ENCODE assay signal across 17 cellular contexts in the genomic region with DNA sequence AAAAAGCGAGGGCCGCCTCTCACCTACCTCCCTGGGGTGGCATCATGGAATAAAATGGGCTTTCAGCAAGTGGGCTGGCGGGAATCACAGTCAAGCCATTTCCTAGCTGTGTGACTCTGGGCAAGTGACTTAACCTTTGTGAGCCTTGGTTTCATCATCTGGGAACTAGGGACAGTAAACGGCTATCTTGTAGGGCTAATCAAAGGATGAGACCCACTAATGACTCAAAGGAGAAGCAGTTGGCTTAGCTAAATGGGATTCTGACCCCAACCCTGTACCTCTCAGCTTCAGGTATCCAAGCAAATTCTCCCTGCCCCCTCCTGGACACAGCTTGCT. TPM values are rescaled to one million over a fixed set of nuclear protein-coding genes. Genes with fewer than 3 reads are reported as not detected.
DNase-seq lines count a peak whose midpoint lies in the region; ATAC-seq, FAIRE-seq and TF ChIP-seq lines count a peak whose summit lies in the region.
"Had no signal": no experiment of that assay in that cellular context is flagged by ENCODE, and none has a peak within 500 bp of the region (broad histone marks: within the 10 kb centered on the region; RNA-seq: fewer than 3 reads in every experiment).

No MANE protein-coding gene starts in this region.

- H2AFZ ChIP-seq in Loucy (ENCODE audit: low read length): no peak overlapping the region

- no peak for TF ChIP-seq POLR2A in A549 (IDR thresholded peaks at IDR 0.05; ENCODE audit: low read length)

- no peaks in the 10 kb centered on the region for H3K9me2 ChIP-seq in Loucy (replicated peaks; ENCODE audit: low read depth, low read length)

- ATAC-seq in A549 (no peak), pancreas (peak in 2 of 4 donors; percentile 2 to 18), GM19023 (IDR thresholded peaks at IDR 0.05; ENCODE audit: unreplicated experiment) (no peak), GM18861 (IDR thresholded peaks at IDR 0.05; ENCODE audit: unreplicated experiment) (no peak)

- FAIRE-seq in A549 (lab: Jason Lieb, UNC): no peak
- no peak for FAIRE-seq in pancreas (lab: Jason Lieb, UNC)
- FAIRE-seq: GM12878, small intestine had no signal

- H3K27ac ChIP-seq in A549: peak overlapping the region; percentile 63 to 69; a peak in 4 of 6 replicates
- H3K27ac ChIP-seq in pancreas: peak overlapping the region; percentile 68 to 87 (median 78)
- H3K27ac ChIP-seq: SK-N-MC, uterus had no signal

- H3K4me2 ChIP-seq in A549: peak overlapping the region; percentile 33; the same call in 1 of the 3 replicates
- no peak overlapping the region for H3K4me2 ChIP-seq in Loucy (ENCODE audit: low read depth, low read length, poor library complexity, severe bottlenecking)

- H3K9me3 ChIP-seq in A549 (no peaks in the 10 kb centered on the region), Loucy (ENCODE audit: insufficient read depth, low read depth, low read length) (no peaks in the 10 kb centered on the region), pancreas (no peaks in the 10 kb centered on the region)
- H3K9me3 ChIP-seq: uterus had no signal

- H3F3A ChIP-seq in Loucy (ENCODE audit: low read depth): no peaks in the 10 kb centered on the region

- DNase-seq in A549 (ENCODE audit: low read depth in 1 of 2, low spot score in 1 of 2) (no peak), pancreas (no peak), inferior parietal cortex (ENCODE audit: extremely low spot score) (no peak)
- no peak for DNase-seq in stimulated activated CD4-positive, alpha-beta T cell treated with anti-CD3 and anti-CD28 coated beads, Interleukin-2, amount 100 ng/mL, for 24 hours
- DNase-seq: activated CD4-positive, CD25-positive, alpha-beta regulatory T cell treated with anti-CD3 and anti-CD28 coated beads, Interleukin-2, amount 50 U/mL, for 72 hours; DMS79; NCI-H1436 treated with DMSO at 0.1 percent for 48 hours; NCI-H774; uterus had no signal

- no peak overlapping the region for H3K4me3 Mint-ChIP-seq in dendritic cell treated with granulocyte-macrophage colony-stimulating factor and Interleukin-4, amounts not matched to agents 40 ng/mL and 50 ng/mL, for 4 days
- H3K4me3 Mint-ChIP-seq: activated T-helper 1 cell treated with anti-CD3 and anti-CD28 coated beads, Interleukin-12 subunit alpha, Interleukin-12 subunit beta, Interleukin-2, Interleukin-4 antibody, amounts not matched to agents 30 ng/mL and 10 ng/mL and 1 ng/mL, durations not matched to agents 14 hours and 24 hours and 36 hours had no signal

- no peaks in the 10 kb centered on the region for H3K79me2 ChIP-seq in Loucy (ENCODE audit: insufficient read depth, low read length)

- H3K27ac Mint-ChIP-seq in dendritic cell treated with granulocyte-macrophage colony-stimulating factor and Interleukin-4, amounts not matched to agents 40 ng/mL and 50 ng/mL, for 4 days: peak overlapping the region; percentile 10
- H3K27ac Mint-ChIP-seq: activated T-helper 1 cell treated with anti-CD3 and anti-CD28 coated beads, Interleukin-12 subunit alpha, Interleukin-12 subunit beta, Interleukin-2, Interleukin-4 antibody, amounts not matched to agents 30 ng/mL and 10 ng/mL and 1 ng/mL, durations not matched to agents 14 hours and 24 hours and 36 hours had no signal

- TF ChIP-seq CTCF in A549 (IDR thresholded peaks at IDR 0.05): no peak; the same call in 2 of the 3 replicates
- peak; percentile 47 for TF ChIP-seq CTCF in Loucy (conservative IDR thresholded peaks at IDR 0.05; ENCODE audit: low read length)
- TF ChIP-seq CTCF in pancreas (IDR thresholded peaks at IDR 0.05): no peak

- no peak for TF ChIP-seq EP300 in A549 (IDR thresholded peaks at IDR 0.05)

- peak overlapping the region; percentile 21 for H3K9ac ChIP-seq in Loucy (ENCODE audit: low read depth, low read length, poor library complexity, severe bottlenecking)

- CTCF ChIA-PET in A549 (lab: Yijun Ruan, JAX): interaction anchor here (0.7 to 7.8 kb wide), 14 partner anchors 8 to 59 kb away, joined by 3 to 71 read pairs (median 4); a partner anchor contains a TSS

- TF ChIP-seq RAD21 in A549 (conservative IDR thresholded peaks at IDR 0.05 in 1 of 2, IDR thresholded peaks at IDR 0.05 in 1 of 2): no peak

- 75% methylated on average over 4 of the region's 4 CpGs for WGBS in A549 (ENCODE audit: missing lambda C conversion rate)
- 87 to 90% methylated on average over 4 of the region's 4 CpGs for WGBS in pancreas, 2 donors

- H3K36me3 ChIP-seq in Loucy (ENCODE audit: insufficient read depth, low read length) (no peaks in the 10 kb centered on the region), pancreas (no peaks in the 10 kb centered on the region)
- H3K36me3 ChIP-seq: uterus had no signal

- H3K27me3 ChIP-seq in Loucy (ENCODE audit: insufficient read depth, low read length, poor library complexity, severe bottlenecking) (no peaks in the 10 kb centered on the region), pancreas (no peaks in the 10 kb centered on the region)
- H3K27me3 ChIP-seq: uterus had no signal

- intact Hi-C loops in dendritic cell treated with granulocyte-macrophage colony-stimulating factor and Interleukin-4, amounts not matched to agents 40 ng/mL and 50 ng/mL, for 4 days (cut with micrococcal nuclease): no loop called here
- intact Hi-C loops in pancreas (cut with DNase I): no loop called here

- POLR2A ChIA-PET in A549 (lab: Yijun Ruan, JAX): interaction anchor here (0.9 to 1.1 kb wide), 2 partner anchors 25 to 74 kb away, joined by 3 read pairs; a partner anchor contains a TSS

- no peak overlapping the region for H3K4me3 ChIP-seq in A549
- H3K4me3 ChIP-seq in Loucy (ENCODE audit: low read length, poor library complexity, severe bottlenecking): no peak overlapping the region
- no peak overlapping the region for H3K4me3 ChIP-seq in pancreas
- H3K4me3 ChIP-seq: GM12878, SK-N-MC, uterus had no signal

- peaks cover 30% of the 10 kb centered on the region for H3K4me1 ChIP-seq in A549
- peaks cover 60% of the 10 kb centered on the region for H3K4me1 ChIP-seq in Loucy (ENCODE audit: insufficient read depth, low read length, poor library complexity, severe bottlenecking)
- H3K4me1 ChIP-seq in pancreas: peaks cover 0 to 19% (median 7%) of the 10 kb centered on the region in 3 donors

- peaks cover 4% of the 10 kb centered on the region for H3K27me3 Mint-ChIP-seq in dendritic cell treated with granulocyte-macrophage colony-stimulating factor and Interleukin-4, amounts not matched to agents 40 ng/mL and 50 ng/mL, for 4 days

- no peaks in the 10 kb centered on the region for H4K20me1 ChIP-seq in Loucy (ENCODE audit: insufficient read depth, low read length, poor library complexity, severe bottlenecking)

- H3K9me3 Mint-ChIP-seq in dendritic cell treated with granulocyte-macrophage colony-stimulating factor and Interleukin-4, amounts not matched to agents 40 ng/mL and 50 ng/mL, for 4 days: no peaks in the 10 kb centered on the region
- H3K9me3 Mint-ChIP-seq: activated T-helper 1 cell treated with anti-CD3 and anti-CD28 coated beads, Interleukin-12 subunit alpha, Interleukin-12 subunit beta, Interleukin-2, Interleukin-4 antibody, amounts not matched to agents 30 ng/mL and 10 ng/mL and 1 ng/mL, durations not matched to agents 14 hours and 24 hours and 36 hours had no signal

- H3K4me1 Mint-ChIP-seq in dendritic cell treated with granulocyte-macrophage colony-stimulating factor and Interleukin-4, amounts not matched to agents 40 ng/mL and 50 ng/mL, for 4 days (ENCODE audit: low read depth): peaks cover 55% of the 10 kb centered on the region

- no peaks in the 10 kb centered on the region for H3K36me3 Mint-ChIP-seq in dendritic cell treated with granulocyte-macrophage colony-stimulating factor and Interleukin-4, amounts not matched to agents 40 ng/mL and 50 ng/mL, for 4 days (ENCODE audit: low read depth)

TF ChIP-seq in A549, 52 proteins besides CTCF, POLR2A, EP300 and RAD21 (continues in another document):
- no peak for TF ChIP-seq BHLHE40 (IDR thresholded peaks at IDR 0.05; ENCODE audit: low read depth, low read length)
- no peak for TF ChIP-seq NR3C1 (IDR thresholded peaks at IDR 0.05)

RNA-seq across cellular contexts. Expression of a gene that starts 25.8 kb away (rescaled TPM):
- polyA plus RNA-seq in A549 (2011; rRNA removed) (26.6 and 32.5 TPM in 2 replicates), A549 (2017; fragmentation: RNase III; extraction: RNeasy Plus Mini Kit Qiagen cat#74134 plus additional on column Dnase treatment) (21.1 to 22.8 TPM (median 21.2 TPM) in 3 replicates), pancreas (10 to 100 TPM; 42.2 to 53.2 TPM)
- polyA plus RNA-seq in A549 (2012; cell fraction: cytosol; rRNA removed): 40.1 and 46.5 TPM in 2 replicates
- polyA plus RNA-seq in A549 (2012; cell fraction: nucleus; rRNA removed): 35.8 and 42.5 TPM in 2 replicates
- 15.5 and 25.4 TPM in 2 replicates for polyA minus RNA-seq in A549 (2011; rRNA and poly(A)+ RNA removed)
- 100 to 1,000 TPM in 1 of 6 donors, 10 to 100 TPM in 5; 65.2 to 106 (median 76.7) TPM for total RNA-seq in pancreas

RNA-seq across cellular contexts. Expression of a gene that starts 44.2 kb away (rescaled TPM):
- 18.2 and 20.2 TPM in 2 replicates for polyA plus RNA-seq in A549 (2011; rRNA removed)
- polyA plus RNA-seq in A549 (2012; cell fraction: cytosol; rRNA removed): 9.1 and 9.9 TPM in 2 replicates
- polyA plus RNA-seq in A549 (2012; cell fraction: nucleus; rRNA removed): 2.0 and 3.5 TPM in 2 replicates
- polyA plus RNA-seq in A549 (2017; fragmentation: RNase III; extraction: RNeasy Plus Mini Kit Qiagen cat#74134 plus additional on column Dnase treatment): 20.7 to 22.7 TPM (median 21.3 TPM) in 3 replicates
- polyA minus RNA-seq in A549 (2011; rRNA and poly(A)+ RNA removed): 5.0 and 5.8 TPM in 2 replicates
- 1 to 10 TPM; 2.5 to 4.5 (median 3.1) TPM for total RNA-seq in pancreas
- 1 to 10 TPM; 2.4 to 8.0 TPM for polyA plus RNA-seq in pancreas

RNA-seq across cellular contexts. Expression of a gene that starts 44.4 kb away (rescaled TPM):
- polyA plus RNA-seq in A549 (2011; rRNA removed): 4.7 and 5.6 TPM in 2 replicates
- 5.9 TPM in 2 replicates for polyA plus RNA-seq in A549 (2012; cell fraction: cytosol; rRNA removed)
- 13.7 and 15.5 TPM in 2 replicates for polyA plus RNA-seq in A549 (2012; cell fraction: nucleus; rRNA removed)
- 7.4 to 8.5 TPM (median 7.9 TPM) in 3 replicates for polyA plus RNA-seq in A549 (2017; fragmentation: RNase III; extraction: RNeasy Plus Mini Kit Qiagen cat#74134 plus additional on column Dnase treatment)
- polyA minus RNA-seq in A549 (2011; rRNA and poly(A)+ RNA removed): 15.0 and 15.8 TPM in 2 replicates
- total RNA-seq in pancreas: 10 to 100 TPM in 4 of 6 donors, 1 to 10 TPM in 2; 6.2 to 21.6 (median 10.4) TPM
- 1 to 10 TPM; 5.6 to 9.0 TPM for polyA plus RNA-seq in pancreas
